7 cellular contexts compared by ENCODE assay signal in genomic region chr17:42360388-42360787, GRCh38. TPM values are rescaled to one million over a fixed set of nuclear protein-coding genes. Genes with fewer than 3 reads are reported as not detected.
DNase-seq lines count a peak whose midpoint lies in the region; ATAC-seq and TF ChIP-seq lines count a peak whose summit lies in the region.
"Not testable (repeated sequence)": the region's sequence is repeated elsewhere in the genome, so short reads cannot be mapped to it uniquely, and the experiment has no call there.

No MANE protein-coding gene starts in this region.

- 100% methylated on average over 1 of the region's 2 CpGs for WGBS in right lobe of liver (ENCODE audit: insufficient coverage, low coverage, low lambda C conversion rate, missing lambda C conversion rate)

- H3K9me3 ChIP-seq in right lobe of liver, gastrocnemius medialis: not testable (repeated sequence)

- H3K4me3 Mint-ChIP-seq in activated naive CD8-positive, alpha-beta T cell treated with anti-CD3 and anti-CD28 coated beads for 36 hours, result not testable (repeated sequence)

- not testable (repeated sequence) for H3K36me3 ChIP-seq in brain microvascular endothelial cell (replicated peaks); right lobe of liver; gastrocnemius medialis

- not testable (repeated sequence) for TF ChIP-seq CTCF in brain microvascular endothelial cell (IDR thresholded peaks at IDR 0.05; ENCODE audit: low read depth, low read length, missing control alignments); fibroblast of the aortic adventitia (IDR thresholded peaks at IDR 0.05; ENCODE audit: insufficient read depth, low read length); right lobe of liver (IDR thresholded peaks at IDR 0.05); gastrocnemius medialis (IDR thresholded peaks at IDR 0.05 in 4 of 5, conservative IDR thresholded peaks at IDR 0.05 in 1 of 5)

- H3K4me3 ChIP-seq in brain microvascular endothelial cell (ENCODE audit: low read depth, low read length); fibroblast of the aortic adventitia (ENCODE audit: low read depth, low read length); right lobe of liver; gastrocnemius medialis: not testable (repeated sequence)

- not testable (repeated sequence) for TF ChIP-seq POLR2A in right lobe of liver (IDR thresholded peaks at IDR 0.05); gastrocnemius medialis (IDR thresholded peaks at IDR 0.05)

- not testable (repeated sequence) for ATAC-seq in right lobe of liver, gastrocnemius medialis

- H3K27ac Mint-ChIP-seq in activated naive CD8-positive, alpha-beta T cell treated with anti-CD3 and anti-CD28 coated beads for 36 hours, result peak overlapping the region; percentile 56

- H3K27me3 ChIP-seq in brain microvascular endothelial cell (replicated peaks); right lobe of liver; gastrocnemius medialis: not testable (repeated sequence)

- H3K27me3 Mint-ChIP-seq in activated naive CD8-positive, alpha-beta T cell treated with anti-CD3 and anti-CD28 coated beads for 36 hours, result not testable (repeated sequence)

- in situ Hi-C loops in brain microvascular endothelial cell (cut with HindIII; ENCODE audit: low pct_ligation_motif_present, low sequenced_read_pairs); gastrocnemius medialis (cut with MboI; ENCODE audit: low sequenced_read_pairs in 4 of 4): not testable (repeated sequence)

- not testable (repeated sequence) for H3K9me3 Mint-ChIP-seq in activated naive CD8-positive, alpha-beta T cell treated with anti-CD3 and anti-CD28 coated beads for 36 hours

- peaks cover 68% of the 10 kb centered on the region for H3K4me1 Mint-ChIP-seq in activated naive CD8-positive, alpha-beta T cell treated with anti-CD3 and anti-CD28 coated beads for 36 hours

- H3K36me3 Mint-ChIP-seq in activated naive CD8-positive, alpha-beta T cell treated with anti-CD3 and anti-CD28 coated beads for 36 hours, result peaks cover 61% of the 10 kb centered on the region

- DNase-seq in Daoy (ENCODE audit: low read depth) (peak; percentile 19), NCI-H69 (lab: John Stamatoyannopoulos, UW) (peak; percentile 18), brain microvascular endothelial cell (peak; percentile 50), fibroblast of the aortic adventitia (ENCODE audit: low read depth) (peak; percentile 52), right lobe of liver (peak in 2 of 3 donors; percentile 52 to 69)
- not testable (repeated sequence) for DNase-seq in activated naive CD8-positive, alpha-beta T cell treated with anti-CD3 and anti-CD28 coated beads for 36 hours; gastrocnemius medialis

- not testable (repeated sequence) for H3K27ac ChIP-seq in brain microvascular endothelial cell, right lobe of liver
- H3K27ac ChIP-seq in gastrocnemius medialis, result peak overlapping the region in 3 of 4 donors; percentile 71 to 86 (median 83)

- H3K4me1 ChIP-seq in right lobe of liver (peaks cover 0 to 28% (median 8%) of the 10 kb centered on the region in 4 donors), gastrocnemius medialis (peaks cover 59 to 61% of the 10 kb centered on the region in 2 donors)

- intact Hi-C loops in right lobe of liver (cut with DNase I); gastrocnemius medialis (cut with DNase I; ENCODE audit: low total_unique reads): not testable (repeated sequence)

RNA-seq across cellular contexts. Expression of gene STAT3, which starts 27.9 kb away (rescaled TPM):
- 24.9 and 28.6 TPM in 2 replicates for total RNA-seq in Daoy (2014; rRNA removed; shearing (Covaris generic))
- 100 to 1,000 TPM; 221 to 223 TPM for total RNA-seq in activated naive CD8-positive, alpha-beta T cell treated with anti-CD3 and anti-CD28 coated beads for 36 hours
- total RNA-seq in fibroblast of the aortic adventitia (ENCODE audit: low replicate concordance) (103 and 137 TPM in 2 replicates), right lobe of liver (100 to 1,000 TPM; 108 to 267 (median 208) TPM), gastrocnemius medialis (100 to 1,000 TPM in 3 of 4 donors, 10 to 100 TPM in 1; 88.4 to 203 (median 130) TPM)
